13 cellular contexts compared by ENCODE assay signal in the genomic region with DNA sequence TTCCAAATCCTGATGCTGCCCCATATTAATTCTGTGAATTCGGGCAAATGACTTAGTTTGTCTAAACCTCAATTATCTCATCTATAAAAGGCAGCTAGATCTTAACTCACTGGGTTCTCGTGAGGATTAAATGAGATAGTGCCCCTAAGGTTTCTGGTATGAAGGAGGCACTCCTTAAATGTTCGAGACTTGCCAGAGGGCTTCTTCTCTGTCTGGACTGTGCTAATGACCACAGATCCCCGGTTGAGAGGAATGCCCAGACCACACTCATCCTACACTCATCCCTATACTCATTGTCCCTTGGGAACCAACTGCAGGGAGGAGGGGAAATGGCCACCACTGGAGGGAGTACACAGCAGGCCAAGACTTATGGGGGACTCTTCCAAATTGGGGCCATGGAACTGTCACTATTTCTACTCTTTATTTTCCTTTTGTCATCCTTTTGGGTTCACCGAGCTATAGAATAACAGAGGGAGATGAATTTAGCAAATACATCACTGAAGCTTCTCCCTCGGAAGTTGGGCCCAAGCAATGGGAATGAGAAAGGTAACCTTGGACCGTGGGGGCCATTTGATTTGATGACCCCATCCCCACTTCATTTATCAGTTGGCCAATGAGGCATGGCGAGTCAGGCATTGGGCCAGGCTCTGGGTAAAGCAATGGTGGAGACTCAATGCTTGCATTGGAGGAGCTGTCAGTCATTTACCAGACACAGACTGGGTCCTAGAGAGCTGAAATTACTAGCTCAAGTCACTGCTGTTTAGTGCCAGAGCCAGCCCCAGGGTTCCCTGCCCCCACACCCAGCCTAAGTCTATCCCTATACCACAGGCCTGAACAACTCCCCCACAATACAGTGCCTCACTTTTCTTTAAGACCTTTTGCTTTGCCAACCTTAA. TPM values are rescaled to one million over a fixed set of nuclear protein-coding genes. Genes with fewer than 3 reads are reported as not detected.
A peak's percentile ranks its signal among the peaks of the same experiment; 100 is the strongest.
DNase-seq lines count a peak whose midpoint lies in the region; ATAC-seq and TF ChIP-seq lines count a peak whose summit lies in the region.
"Had no signal": no experiment of that assay in that cellular context is flagged by ENCODE, and none has a peak within 500 bp of the region (broad histone marks: within the 10 kb centered on the region; RNA-seq: fewer than 3 reads in every experiment).

No MANE protein-coding gene starts in this region.

- DNase-seq in DMS53 (lab: John Stamatoyannopoulos, UW) (peak; percentile 64), DMS53 treated with DMSO at 0.1 percent for 48 hours (lab: John Stamatoyannopoulos, UW; ENCODE audit: unreplicated experiment) (no peak), astrocyte of the hippocampus (ENCODE audit: low read depth, low spot score) (peak; percentile 32), osteoblast (ENCODE audit: insufficient read length, low spot score, missing footprints) (peak; percentile 90), left lobe of liver (ENCODE audit: low spot score) (no peak), NCI-H1105 (lab: John Stamatoyannopoulos, UW) (no peak), HUDEP-2 (lab: John Stamatoyannopoulos, UW; ENCODE audit: unreplicated experiment in 76 of 76) (no peak)
- DNase-seq: heart right ventricle, left ventricle myocardium superior, NCI-H1092 treated with DMSO at 0.1 percent for 48 hours, NCI-H510A treated with DMSO at 0.1 percent for 48 hours had no signal

- H3K36me3 ChIP-seq in KMS-11 (ENCODE audit: insufficient read depth) (no peaks in the 10 kb centered on the region), osteoblast (ENCODE audit: insufficient read depth, low read length) (peaks cover 24% of the 10 kb centered on the region)

- H4K20me1 ChIP-seq in KMS-11 (ENCODE audit: insufficient read depth): no peaks in the 10 kb centered on the region
- H4K20me1 ChIP-seq in osteoblast (ENCODE audit: insufficient read depth, low read length): peaks cover 4% of the 10 kb centered on the region

- H3K27me3 ChIP-seq in KMS-11 (ENCODE audit: insufficient read depth, low read depth): 0 out of 2 replicates have a peak, but pooled peaks cover 3% of the 10 kb centered on the region
- H3K27me3 ChIP-seq in osteoblast (ENCODE audit: insufficient read depth, low read length): no peaks in the 10 kb centered on the region

- H3K9me3 ChIP-seq in osteoblast (ENCODE audit: low read depth, low read length): no peaks in the 10 kb centered on the region
- H3K9me3 ChIP-seq: heart right ventricle had no signal

- peak overlapping the region; percentile 19; the same call in 1 of the 2 replicates for H3K4me2 ChIP-seq in KMS-11
- H3K4me2 ChIP-seq in osteoblast (ENCODE audit: insufficient read depth, low read length): peak overlapping the region; percentile 2

- no peak overlapping the region for H3K4me3 ChIP-seq in KMS-11 (IDR thresholded peaks at IDR 0.05; ENCODE audit: insufficient read depth, low read depth, low read length)
- H3K4me3 ChIP-seq in osteoblast (ENCODE audit: insufficient read depth, low read length): no peak overlapping the region
- H3K4me3 ChIP-seq: heart right ventricle had no signal

- H3K4me1 ChIP-seq in KMS-11 (ENCODE audit: low read depth, poor library complexity, severe bottlenecking): peaks cover 50% of the 10 kb centered on the region
- peaks cover 43% of the 10 kb centered on the region for H3K4me1 ChIP-seq in osteoblast (ENCODE audit: insufficient read depth, low read length)

- H3K9ac ChIP-seq in KMS-11: no peak overlapping the region

- H3K79me2 ChIP-seq in KMS-11 (ENCODE audit: insufficient read depth, low read depth): peaks cover 24% of the 10 kb centered on the region; the same call in 1 of the 2 replicates
- peaks cover 18% of the 10 kb centered on the region for H3K79me2 ChIP-seq in osteoblast (ENCODE audit: insufficient read depth, low read length)

- H3K27ac ChIP-seq in KMS-11 (no peak overlapping the region; the same call in 1 of the 2 replicates), osteoblast (ENCODE audit: low read depth, low read length) (peak overlapping the region; percentile 23)
- H3K27ac ChIP-seq: 22Rv1 had no signal

- ATAC-seq in left lobe of liver: no peak
- ATAC-seq: heart right ventricle, left ventricle myocardium superior had no signal

- H2AFZ ChIP-seq in KMS-11 (ENCODE audit: low read depth): no peak overlapping the region
- no peak overlapping the region for H2AFZ ChIP-seq in osteoblast (ENCODE audit: low read length)

- TF ChIP-seq CTCF in KMS-11 (conservative IDR thresholded peaks at IDR 0.05; ENCODE audit: low read depth, low read length): no peak
- TF ChIP-seq CTCF in osteoblast (IDR thresholded peaks at IDR 0.05; ENCODE audit: extremely low read depth, low read depth, low read length): no peak

RNA-seq across cellular contexts. Expression of gene ATF3, which starts 5.1 kb away (rescaled TPM):
- total RNA-seq in osteoblast: 3.2 and 3.6 TPM in 2 replicates
- 2.6 TPM for total RNA-seq in left lobe of liver

Comparison
In these comparisons a context has a peak if more than half of its experiments do, and no peak if none do; other contexts are left out.
1. DNase-seq: peak in DMS53 (single experiment), astrocyte of the hippocampus (single experiment) and osteoblast (single experiment); none in DMS53 treated with DMSO at 0.1 percent for 48 hours (single experiment), left lobe of liver (single experiment), NCI-H1105 (single experiment) and HUDEP-2 (0 of 76).